9 cellular contexts compared by ENCODE assay signal in the genomic region with DNA sequence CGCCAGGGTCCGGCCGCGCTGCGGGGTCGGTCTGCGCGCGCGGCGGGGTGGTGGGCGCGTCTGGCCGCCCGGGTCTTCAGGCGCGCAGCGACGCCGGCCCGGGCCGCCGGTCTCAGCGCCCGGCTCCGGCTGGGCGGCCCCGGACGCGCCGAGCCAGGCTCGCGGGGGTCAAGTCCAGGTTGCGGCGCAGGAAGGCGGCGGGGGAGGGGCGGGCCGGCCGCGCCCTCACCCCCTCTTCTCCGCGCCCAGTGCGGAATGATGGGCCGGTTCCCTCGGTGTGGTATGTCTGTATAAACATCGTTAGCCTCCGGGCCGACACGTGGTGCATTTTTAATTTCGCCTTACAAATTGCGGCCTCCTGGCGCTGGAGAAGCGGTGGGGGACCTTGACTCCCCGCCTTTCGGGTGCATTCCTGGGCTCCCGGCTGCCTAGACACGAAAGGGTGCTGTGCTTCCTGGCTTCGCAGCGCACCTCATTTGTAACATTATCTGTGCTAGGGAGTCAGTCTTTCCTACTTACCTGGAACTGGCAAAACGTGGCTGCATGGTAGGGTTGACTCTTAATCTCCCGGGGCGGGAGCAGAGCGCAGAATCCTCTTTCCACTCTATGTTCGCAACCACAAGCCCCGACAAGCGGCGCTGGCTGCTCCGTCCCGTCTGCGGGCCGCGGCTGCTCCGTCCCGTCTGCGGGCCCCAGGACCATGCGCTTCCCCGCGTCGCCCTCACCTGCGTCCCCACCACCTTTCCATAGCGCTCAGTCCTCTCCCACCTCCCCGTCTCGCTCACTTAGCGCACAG.
DNase-seq lines count a peak whose midpoint lies in the region; ATAC-seq, FAIRE-seq and TF ChIP-seq lines count a peak whose summit lies in the region.
"Had no signal": no experiment of that assay in that cellular context is flagged by ENCODE, and none has a peak within 500 bp of the region (broad histone marks: within the 10 kb centered on the region; RNA-seq: fewer than 3 reads in every experiment).

No MANE protein-coding gene starts in this region.

- H3K4ac ChIP-seq in H1 (replicated peaks; ENCODE audit: insufficient read length, low read depth, low read length) = no peak overlapping the region

- H3K56ac ChIP-seq in H1 (replicated peaks; ENCODE audit: insufficient read length, low read depth, low read length) = no peak overlapping the region

- no peak overlapping the region for H2BK120ac ChIP-seq in H1 (replicated peaks; ENCODE audit: low read depth, low read length)

- peaks cover 24 to 66% (median 59%) of the 10 kb centered on the region in 4 experiments for H3K27me3 ChIP-seq in H1 (replicated peaks in 1 of 4; ENCODE audit: control insufficient read depth in 3 of 4, extremely low read depth in 1 of 4, insufficient read depth in 3 of 4, low read length in 3 of 4)
- H3K27me3 ChIP-seq in mucosa of rectum (ENCODE audit: control insufficient read depth in 2 of 2, insufficient read depth in 2 of 2, low read length in 2 of 2) = peaks cover 0 to 2% of the 10 kb centered on the region in 2 donors
- no peaks in the 10 kb centered on the region for H3K27me3 ChIP-seq in Karpas-422 (ENCODE audit: low read length)

- no peaks in the 10 kb centered on the region for H3K79me1 ChIP-seq in H1 (ENCODE audit: low read depth, low read length)

- H3K9me2 ChIP-seq in Karpas-422 (replicated peaks; ENCODE audit: insufficient read depth, low read length) = no peaks in the 10 kb centered on the region

- FAIRE-seq in H1 (lab: Jason Lieb, UNC) = no peak
- FAIRE-seq: GM12878 had no signal

- peaks cover 0 to 23% (median 5%) of the 10 kb centered on the region in 4 experiments; a peak in 4 of 7 replicates for H3K4me1 ChIP-seq in H1 (replicated peaks in 1 of 4; ENCODE audit: control insufficient read depth in 3 of 4, insufficient read depth in 4 of 4, low read length in 3 of 4)
- peaks cover 16 to 35% of the 10 kb centered on the region in 2 donors for H3K4me1 ChIP-seq in mucosa of rectum (ENCODE audit: control insufficient read depth in 2 of 2, insufficient read depth in 2 of 2, low read length in 2 of 2)
- H3K4me1 ChIP-seq in Karpas-422 (ENCODE audit: low read length) = no peaks in the 10 kb centered on the region

- no peak overlapping the region for H2BK12ac ChIP-seq in H1 (ENCODE audit: low read depth, low read length)

- H3K23me2 ChIP-seq in H1 (ENCODE audit: low read depth, low read length) = peaks cover 11% of the 10 kb centered on the region

- POLR2A ChIA-PET in H1 (lab: Charles Lee; ENCODE audit: partially characterized antibody) = interaction anchor here (1.2 kb wide), 1 partner anchor 17 kb away, joined by 5 read pairs; no protein-coding TSS in a partner anchor

- ATAC-seq in HG02852 (IDR thresholded peaks at IDR 0.05; ENCODE audit: unreplicated experiment) = no peak
- ATAC-seq: GM12878 had no signal

- DNase-seq in AG09309 (ENCODE audit: low read depth) (no peak), NCI-H146 (lab: John Stamatoyannopoulos, UW) (peak; percentile 86), H1 (ENCODE audit: low read depth in 1 of 2, low spot score in 2 of 2) (peak; percentile 33 to 68), Karpas-422 (no peak), posterior cingulate gyrus (no peak)
- DNase-seq in stimulated activated CD4-positive, alpha-beta T cell treated with anti-CD3 and anti-CD28 coated beads, Interleukin-2, amount 100 ng/mL, for 24 hours = no peak

- no peak overlapping the region for H4K5ac ChIP-seq in H1 (ENCODE audit: insufficient read length, low read depth, low read length)

- CTCF ChIA-PET in H1 (lab: Charles Lee; ENCODE audit: partially characterized antibody) = interaction anchor here (0.7 to 1.3 kb wide), 2 partner anchors 58 to 129 kb away, joined by 3 to 5 read pairs; no protein-coding TSS in a partner anchor

- no peak overlapping the region for H3K23ac ChIP-seq in H1 (ENCODE audit: insufficient read length)

- no peak overlapping the region for H2BK15ac ChIP-seq in H1 (ENCODE audit: low read length)

- intact Hi-C loops in posterior cingulate gyrus (cut with DNase I) = no loop called here

- no peaks in the 10 kb centered on the region for H3K9me3 ChIP-seq in H1 (ENCODE audit: insufficient read depth in 2 of 2, low read depth in 1 of 2, low read length in 1 of 2)
- H3K9me3 ChIP-seq in mucosa of rectum (ENCODE audit: control insufficient read depth in 2 of 2, low read length in 2 of 2) = no peaks in the 10 kb centered on the region
- H3K9me3 ChIP-seq in Karpas-422 (ENCODE audit: low read length) = no peaks in the 10 kb centered on the region

- H3K27ac ChIP-seq in H1 (ENCODE audit: low read depth, low read length) (no peak overlapping the region), mucosa of rectum (ENCODE audit: low read depth in 2 of 2, low read length in 2 of 2) (peak overlapping the region; percentile 81 to 94), Karpas-422 (ENCODE audit: low read length) (no peak overlapping the region)

- H2AFZ ChIP-seq in H1 (ENCODE audit: low read length) = 0 out of 2 replicates have a peak overlapping the region, but pooled peaks have one; percentile 47
- H2AFZ ChIP-seq in Karpas-422 (ENCODE audit: low read length) = no peak overlapping the region

- H4K20me1 ChIP-seq in H1 (replicated peaks in 1 of 2; ENCODE audit: control insufficient read depth in 1 of 2, insufficient read depth in 2 of 2, low read length in 2 of 2) (peaks cover 3 to 11% of the 10 kb centered on the region in 2 experiments), Karpas-422 (ENCODE audit: insufficient read depth, low read depth, low read length) (no peaks in the 10 kb centered on the region)

- H3K9ac ChIP-seq in H1 (replicated peaks in 1 of 4; ENCODE audit: extremely low read depth in 1 of 4, low read depth in 3 of 4, low read length in 3 of 4) (no peak overlapping the region), mucosa of rectum (ENCODE audit: low read depth in 1 of 2, low read length in 2 of 2) (peak overlapping the region; percentile 76 to 79), Karpas-422 (ENCODE audit: low read length) (no peak overlapping the region)

- H3K79me2 ChIP-seq in H1 (ENCODE audit: control insufficient read depth in 1 of 2, insufficient read depth in 2 of 2, low read length in 2 of 2) (no peaks in the 10 kb centered on the region), Karpas-422 (ENCODE audit: low read length) (no peaks in the 10 kb centered on the region)

- 1% methylated on average over 56 of the region's 85 CpGs; no CpG with 5 or more reads in 1 of the 2 experiments for WGBS in H1 (ENCODE audit: extremely low coverage in 1 of 2, insufficient coverage in 1 of 2, insufficient read length in 1 of 2, insufficient replicate concordance in 2 of 2, low coverage in 1 of 2, low lambda C conversion rate in 2 of 2, missing lambda C conversion rate in 1 of 2), 2 experiments

- H3K4me2 ChIP-seq in H1 (ENCODE audit: insufficient read depth in 1 of 2, low read depth in 2 of 2, low read length in 2 of 2) (peak overlapping the region; percentile 69 to 92), Karpas-422 (ENCODE audit: low read depth, low read length, poor library complexity, severe bottlenecking) (no peak overlapping the region)

- no peak overlapping the region for H3K18ac ChIP-seq in H1 (ENCODE audit: extremely low read depth, low read length)

- TF ChIP-seq POLR2A in H1 (IDR thresholded peaks at IDR 0.05; ENCODE audit: control extremely low read depth in 1 of 2, low read depth in 2 of 2, low read length in 2 of 2) = no peak

- no peak overlapping the region for H3K14ac ChIP-seq in H1 (ENCODE audit: insufficient read length)

- H4K91ac ChIP-seq in H1 (replicated peaks; ENCODE audit: insufficient read length, low read length) = no peak overlapping the region

- no peak overlapping the region; the same call in 1 of the 2 replicates for H4K8ac ChIP-seq in H1 (ENCODE audit: extremely low read depth, insufficient read depth, low read length)

- TF ChIP-seq EP300 in H1 (IDR thresholded peaks at IDR 0.05; ENCODE audit: borderline replicate concordance in 1 of 2, low read depth in 2 of 2, low read length in 2 of 2) = no peak

- H2AK5ac ChIP-seq in H1 (ENCODE audit: low read depth, low read length) = no peak overlapping the region

- H2BK5ac ChIP-seq in H1 (ENCODE audit: low read depth, low read length) = peak overlapping the region; percentile 49; the same call in 1 of the 2 replicates

- TF ChIP-seq RAD21 in H1 (IDR thresholded peaks at IDR 0.05 in 1 of 2, conservative IDR thresholded peaks at IDR 0.05 in 1 of 2; ENCODE audit: low read depth in 2 of 2, low read length in 2 of 2) = peak in 1 of 2 experiments; percentile 3; a peak in 1 of 4 replicates

- peak overlapping the region; percentile 35 for H3K4me3 ChIP-seq in AG09309 (ENCODE audit: control insufficient read depth, low read depth, low read length)
- H3K4me3 ChIP-seq in H1 (ENCODE audit: extremely low read depth in 1 of 4, insufficient read depth in 2 of 4, low read depth in 3 of 4, low read length in 4 of 4) = peak overlapping the region; percentile 27 to 62 (median 48)
- peak overlapping the region; percentile 74 to 80 for H3K4me3 ChIP-seq in mucosa of rectum (ENCODE audit: low read length in 2 of 2)
- H3K4me3 ChIP-seq in Karpas-422 (ENCODE audit: low read length) = no peak overlapping the region
- H3K4me3 ChIP-seq: GM12878 had no signal

- no peak overlapping the region for H2BK20ac ChIP-seq in H1 (ENCODE audit: low read length)

- H3K36me3 ChIP-seq in H1 (ENCODE audit: control insufficient read depth in 2 of 4, insufficient read depth in 4 of 4, low read length in 3 of 4) (no peaks in the 10 kb centered on the region), mucosa of rectum (ENCODE audit: control insufficient read depth in 2 of 2, insufficient read depth in 2 of 2, low read length in 2 of 2) (no peaks in the 10 kb centered on the region), Karpas-422 (ENCODE audit: insufficient read depth, low read length) (no peaks in the 10 kb centered on the region)

- no peak for TF ChIP-seq CTCF in AG09309 (IDR thresholded peaks at IDR 0.05; ENCODE audit: control insufficient read depth, insufficient read depth, low read depth, low read length, missing control alignments)
- no peak for TF ChIP-seq CTCF in H1 (IDR thresholded peaks at IDR 0.05; ENCODE audit: control extremely low read depth in 1 of 3, insufficient read depth in 1 of 3, low read depth in 1 of 3, low read length in 3 of 3)

TF ChIP-seq in H1, 55 proteins besides CTCF, POLR2A, EP300 and RAD21 (continues in another document):
- TF ChIP-seq KDM4A (IDR thresholded peaks at IDR 0.05; ENCODE audit: low read depth, low read length, severe bottlenecking) (peak; percentile 79), CTBP2 (IDR thresholded peaks at IDR 0.05; ENCODE audit: borderline replicate concordance, insufficient read depth, insufficient read length, low read length) (peak; percentile 57), CBX8 (IDR thresholded peaks at IDR 0.05; ENCODE audit: borderline replicate concordance, low read depth, low read length) (no peak), SUZ12 (IDR thresholded peaks at IDR 0.05; ENCODE audit: low read length) (peak; percentile 77), KDM1A (IDR thresholded peaks at IDR 0.05; ENCODE audit: borderline replicate concordance, low read length) (peak; percentile 93; the same call in 1 of the 2 replicates), TCF12 (IDR thresholded peaks at IDR 0.05; ENCODE audit: low read depth, low read length) (0 out of 2 replicates have a peak, but pooled peaks have one; percentile 17), ASH2L (IDR thresholded peaks at IDR 0.05; ENCODE audit: low read length) (peak; percentile 44), EZH2 (IDR thresholded peaks at IDR 0.05; ENCODE audit: low read depth, low read length, severe bottlenecking) (peak; percentile 86)

Comparison
In these comparisons a context has a peak if more than half of its experiments do, and no peak if none do; other contexts are left out.
1. DNase-seq: peak in NCI-H146 (single experiment) and H1 (2 of 2); none in AG09309 (single experiment), Karpas-422 (single experiment), stimulated activated CD4-positive, alpha-beta T cell treated with anti-CD3 and anti-CD28 coated beads, Interleukin-2, amount 100 ng/mL, for 24 hours (0 of 2) and posterior cingulate gyrus (0 of 10).
2. H3K27ac ChIP-seq: peak in mucosa of rectum (2 of 2); none in H1 (single experiment) and Karpas-422 (single experiment).
3. H3K9ac ChIP-seq: peak in mucosa of rectum (2 of 2); none in H1 (0 of 4) and Karpas-422 (single experiment).